In genomic region chr2:230893881-230894781, GRCh38 we compare ENCODE assay signal across 10 cellular contexts. TPM values are rescaled to one million over a fixed set of nuclear protein-coding genes. Genes with fewer than 3 reads are reported as not detected.
A peak's percentile ranks its signal among the peaks of the same experiment; 100 is the strongest.
DNase-seq lines count a peak whose midpoint lies in the region; ATAC-seq and TF ChIP-seq lines count a peak whose summit lies in the region.
"Had no signal": no experiment of that assay in that cellular context is flagged by ENCODE, and none has a peak within 500 bp of the region (broad histone marks: within the 10 kb centered on the region; RNA-seq: fewer than 3 reads in every experiment).

No MANE protein-coding gene starts in this region.

- no peaks in the 10 kb centered on the region for H3K36me3 ChIP-seq in colonic mucosa

- intact Hi-C loops in colonic mucosa (cut with DNase I) = no loop called here

- no peak overlapping the region for H3K4me3 ChIP-seq in HL-60 (replicated peaks; ENCODE audit: insufficient read depth, low read length)
- H3K4me3 ChIP-seq in colonic mucosa = no peak overlapping the region

- H3K9me3 ChIP-seq in colonic mucosa = no peaks in the 10 kb centered on the region

- no peak for ATAC-seq in foreskin keratinocyte
- no peak for ATAC-seq in GM19035 (IDR thresholded peaks at IDR 0.05; ENCODE audit: unreplicated experiment)

- H3K4me1 ChIP-seq in colonic mucosa (peaks cover 8% of the 10 kb centered on the region), foreskin keratinocyte (no peaks in the 10 kb centered on the region)

- no peaks in the 10 kb centered on the region for H3K27me3 ChIP-seq in HL-60 (ENCODE audit: insufficient read depth, poor library complexity, severe bottlenecking)
- H3K27me3 ChIP-seq in colonic mucosa = no peaks in the 10 kb centered on the region
- H3K27me3 ChIP-seq in foreskin keratinocyte = peaks cover 12% of the 10 kb centered on the region

- DNase-seq in activated gamma-delta T cell treated with Interleukin-2 at 50 U/mL for 16 hours (peak; percentile 24), activated gamma-delta T cell (lab: John Stamatoyannopoulos, UW) (no peak), HL-60 (ENCODE audit: low read depth in 1 of 2, low spot score in 1 of 2) (peak; percentile 48 to 68), colonic mucosa (peak; percentile 24), iPS-NIHi7 (ENCODE audit: extremely low spot score) (no peak), foreskin keratinocyte (no peak)
- DNase-seq: SHP77 treated with DMSO at 0.1 percent for 48 hours had no signal

- no peak overlapping the region for H3K9ac ChIP-seq in colonic mucosa (ENCODE audit: low read depth in 2 of 2, low read length in 2 of 2)

- peak overlapping the region; percentile 56 for H3K27ac ChIP-seq in HL-60 (replicated peaks)
- no peak overlapping the region for H3K27ac ChIP-seq in colonic mucosa
- peak overlapping the region; percentile 20 for H3K27ac ChIP-seq in temporal lobe (ENCODE audit: low read depth, low read length)
- H3K27ac ChIP-seq in foreskin keratinocyte = no peak overlapping the region

- TF ChIP-seq CTCF in HL-60 (IDR thresholded peaks at IDR 0.05; ENCODE audit: insufficient read depth, low read length) = no peak
- TF ChIP-seq CTCF in colonic mucosa (IDR thresholded peaks at IDR 0.05) = no peak
- TF ChIP-seq CTCF in foreskin keratinocyte (conservative IDR thresholded peaks at IDR 0.05) = no peak

RNA-seq across cellular contexts. Expression of gene ITM2C, which starts 29.4 kb away (rescaled TPM):
- total RNA-seq in colonic mucosa (1,000 to 10,000 TPM; 1,192 to 1,707 TPM), temporal lobe (116 TPM), foreskin keratinocyte (51.2 and 51.6 TPM in 2 replicates)
- 53.7 and 56.0 TPM in 2 replicates for polyA plus RNA-seq in foreskin keratinocyte

RNA-seq across cellular contexts. Expression of gene GPR55, which starts 30.9 kb away (rescaled TPM):
- total RNA-seq in colonic mucosa (1 to 10 TPM in 1 of 2 donors, under 1 TPM in 1; 0.35 to 1.0 TPM), temporal lobe (not detected), foreskin keratinocyte (not detected in 2 replicates)
- polyA plus RNA-seq in foreskin keratinocyte = not detected in 2 replicates
- total RNA-seq: dermis microvascular lymphatic vessel endothelial cell had no signal

Comparison
In these comparisons a context has a peak if more than half of its experiments do, and no peak if none do; other contexts are left out.
1. DNase-seq: peak in activated gamma-delta T cell treated with Interleukin-2 at 50 U/mL for 16 hours (single experiment), HL-60 (2 of 2) and colonic mucosa (single experiment); none in activated gamma-delta T cell (single experiment), iPS-NIHi7 (single experiment) and foreskin keratinocyte (0 of 2).
2. H3K27ac ChIP-seq: peak in HL-60 (single experiment) and temporal lobe (single experiment); none in colonic mucosa (single experiment) and foreskin keratinocyte (single experiment).
3. RNA of gene ITM2C, which starts 29.4 kb away (total RNA-seq): 1,192 to 1,707 TPM in colonic mucosa; 116 TPM in temporal lobe (single experiment) and 51.2 to 51.6 TPM in foreskin keratinocyte; every median in the first group is over 10 times any median in the second.